ENCODE assay signal across 27 cellular contexts in genomic region chr5:53943938-53944337, GRCh38.
"Had no signal": no experiment of that assay in that cellular context is flagged by ENCODE, and none has a peak within 500 bp of the region (broad histone marks: within the 10 kb centered on the region; RNA-seq: fewer than 3 reads in every experiment).

No MANE protein-coding gene starts in this region.

- ATAC-seq: lower lobe of right lung; natural killer cell; psoas muscle; right cardiac atrium; stimulated activated memory B cell treated with anti-CD40 and anti-IgM and Interleukin-4, amounts not matched to agents 10 μg/mL and 1 μg/mL and 100 μg/mL, for 72 hours; stimulated activated naive CD8-positive, alpha-beta T cell treated with anti-CD3 and anti-CD28 coated beads, Interleukin-15, Interleukin-2, amounts not matched to agents 100 U/mL and 50 U/mL, for 24 hours had no signal

- FAIRE-seq: frontal cortex, keratinocyte, urothelium cell line had no signal

- H3K9me3 ChIP-seq: colonic mucosa, esophagus squamous epithelium, lower lobe of right lung, ovary, psoas muscle, spleen, testis, tibial artery, upper lobe of left lung had no signal

- H3K27me3 ChIP-seq: colonic mucosa, esophagus squamous epithelium, ovary, spleen, testis, tibial artery, upper lobe of left lung had no signal

- H3K4me1 ChIP-seq: colonic mucosa, esophagus squamous epithelium, lower lobe of right lung, psoas muscle, spleen, upper lobe of left lung had no signal

- H3K36me3 ChIP-seq: colonic mucosa, lower lobe of right lung, ovary, tibial artery, upper lobe of left lung had no signal

- H3K27ac ChIP-seq: colonic mucosa, epithelial cell of prostate, esophagus squamous epithelium, lower lobe of right lung, ovary, psoas muscle, skin epidermis, spleen, testis, tibial artery, upper lobe of left lung had no signal

- H3K4me3 ChIP-seq: colonic mucosa, esophagus squamous epithelium, lower lobe of right lung, ovary, psoas muscle, skin epidermis, spleen, testis, tibial artery, upper lobe of left lung had no signal

- DNase-seq: colonic mucosa; effector CD8-positive, alpha-beta T cell; endodermal cell; esophagus squamous epithelium; hypothalamus; immature natural killer cell; left ventricle myocardium superior; lower lobe of right lung; natural killer cell; occipital lobe; ovary; posterior cingulate gyrus; psoas muscle; right cardiac atrium; spleen; stimulated activated CD4-positive, alpha-beta T cell treated with anti-CD3 and anti-CD28 coated beads, Interleukin-4, amount 100 ng/mL, for 4 hours; stimulated activated naive CD8-positive, alpha-beta T cell treated with anti-CD3 and anti-CD28 coated beads, Interleukin-15, Interleukin-2, amounts not matched to agents 100 U/mL and 50 U/mL, for 24 hours; substantia nigra; testis; tibial artery; upper lobe of left lung had no signal
